1 cellular context compared by ENCODE assay signal in genomic region chr9:135989722-135990467, GRCh38.
TF ChIP-seq lines count a peak whose summit lies in the region.

No MANE protein-coding gene starts in this region.

TF ChIP-seq in GM23338, 12 proteins besides CTCF, POLR2A, EP300 and RAD21 (continued from another document):
- TF ChIP-seq REST (IDR thresholded peaks at IDR 0.05; ENCODE audit: unreplicated experiment) (no peak), CREB1 (CRISPR knock-in tag; IDR thresholded peaks at IDR 0.05; ENCODE audit: low read depth) (no peak), JUNB (IDR thresholded peaks at IDR 0.05; ENCODE audit: unreplicated experiment) (no peak), NANOG (IDR thresholded peaks at IDR 0.05; ENCODE audit: borderline replicate concordance) (no peak)
